Comparison of ENCODE assay signal across 17 cellular contexts in genomic region chr4:3702551-3703221, GRCh38.
"Had no signal": no experiment of that assay in that cellular context is flagged by ENCODE, and none has a peak within 500 bp of the region (broad histone marks: within the 10 kb centered on the region; RNA-seq: fewer than 3 reads in every experiment).

No MANE protein-coding gene starts in this region.

- H3K27ac ChIP-seq: parathyroid adenoma, VCaP had no signal

- H3K36me3 Mint-ChIP-seq: natural killer cell had no signal

- H3K4me1 Mint-ChIP-seq: stimulated activated naive CD8-positive, alpha-beta T cell treated with anti-CD3 and anti-CD28 coated beads, Interleukin-15, amount 100 ng/mL, for 72 hours had no signal

- H3K9me3 Mint-ChIP-seq: activated naive CD4-positive, alpha-beta T cell treated with anti-CD3 and anti-CD28 coated beads for 36 hours; activated T-cell treated with anti-CD3 and anti-CD28 coated beads, Interleukin-2, amount 50 U/mL, for 4 hours; natural killer cell had no signal

- H3K4me1 ChIP-seq: parathyroid adenoma had no signal

- FAIRE-seq: endometrium, keratinocyte had no signal

- H2AFZ ChIP-seq: parathyroid adenoma had no signal

- ATAC-seq: activated T-cell treated with anti-CD3 and anti-CD28 coated beads, Interleukin-2, amount 50 U/mL, for 4 hours; left lobe of liver; natural killer cell; stimulated activated naive CD8-positive, alpha-beta T cell treated with anti-CD3 and anti-CD28 coated beads, Interleukin-15, amount 100 ng/mL, for 72 hours had no signal

- H3K27ac Mint-ChIP-seq: activated naive CD4-positive, alpha-beta T cell treated with anti-CD3 and anti-CD28 coated beads for 36 hours; natural killer cell; stimulated activated naive CD8-positive, alpha-beta T cell treated with anti-CD3 and anti-CD28 coated beads, Interleukin-15, amount 100 ng/mL, for 72 hours had no signal

- H3K4me3 Mint-ChIP-seq: activated naive CD4-positive, alpha-beta T cell treated with anti-CD3 and anti-CD28 coated beads for 36 hours; activated T-cell treated with anti-CD3 and anti-CD28 coated beads, Interleukin-2, amount 50 U/mL, for 4 hours; natural killer cell; stimulated activated naive CD8-positive, alpha-beta T cell treated with anti-CD3 and anti-CD28 coated beads, Interleukin-15, amount 100 ng/mL, for 72 hours had no signal

- H3K9ac ChIP-seq: parathyroid adenoma had no signal

- DNase-seq: activated CD4-positive, alpha-beta T cell treated with anti-CD3 and anti-CD28 coated beads, Interleukin-2, amount 50 U/mL, for 1 hour; activated CD4-positive, CD25-positive, alpha-beta regulatory T cell treated with anti-CD3 and anti-CD28 coated beads, Interleukin-2, amount 50 U/mL, for 72 hours; activated CD8-positive, alpha-beta memory T cell treated with anti-CD3 and anti-CD28 coated beads, Interleukin-2, amount 50 U/mL, for 4 hours; activated naive CD4-positive, alpha-beta T cell treated with anti-CD3 and anti-CD28 coated beads for 36 hours; activated T-cell treated with anti-CD3 and anti-CD28 coated beads, Interleukin-2, amount 50 U/mL, for 4 hours; cortex of kidney; erythroblast; foreskin melanocyte; natural killer cell; stimulated activated naive CD8-positive, alpha-beta T cell treated with anti-CD3 and anti-CD28 coated beads, Interleukin-15, amount 100 ng/mL, for 72 hours; SW 1271; trophoblast cell had no signal
